ENCODE assay signal across 1 cellular context in genomic region chr3:133633439-133633838, GRCh38.
TF ChIP-seq lines count a peak whose summit lies in the region.

No MANE protein-coding gene starts in this region.

TF ChIP-seq in HepG2, 621 proteins besides CTCF, POLR2A, EP300 and RAD21 (continues in another document):
- no peak for TF ChIP-seq JARID2 (CRISPR knock-in tag; IDR thresholded peaks at IDR 0.05; ENCODE audit: insufficient replicate concordance)
- TF ChIP-seq SP5 (CRISPR knock-in tag; IDR thresholded peaks at IDR 0.05; ENCODE audit: borderline replicate concordance, low read depth), result no peak
- TF ChIP-seq ZKSCAN8 (CRISPR knock-in tag; IDR thresholded peaks at IDR 0.05; ENCODE audit: borderline replicate concordance), result no peak
- TF ChIP-seq SOX5 (CRISPR knock-in tag; IDR thresholded peaks at IDR 0.05; ENCODE audit: borderline replicate concordance), result 0 out of 2 replicates have a peak, but pooled peaks have one; percentile 11
- no peak for TF ChIP-seq ARID4A (CRISPR knock-in tag; IDR thresholded peaks at IDR 0.05; ENCODE audit: borderline replicate concordance)
- TF ChIP-seq ZNF235 (CRISPR knock-in tag; IDR thresholded peaks at IDR 0.05; ENCODE audit: borderline replicate concordance), result no peak
- TF ChIP-seq ZBTB37 (CRISPR knock-in tag; IDR thresholded peaks at IDR 0.05), result no peak
- TF ChIP-seq HES4 (CRISPR knock-in tag; IDR thresholded peaks at IDR 0.05; ENCODE audit: borderline replicate concordance), result no peak
- no peak for TF ChIP-seq ZNF20 (CRISPR knock-in tag; IDR thresholded peaks at IDR 0.05)
- no peak for TF ChIP-seq TIGD3 (CRISPR knock-in tag; IDR thresholded peaks at IDR 0.05; ENCODE audit: borderline replicate concordance)
- no peak for TF ChIP-seq FOXP4 (CRISPR knock-in tag; IDR thresholded peaks at IDR 0.05)
- TF ChIP-seq HOXA9 (CRISPR knock-in tag; IDR thresholded peaks at IDR 0.05; ENCODE audit: borderline replicate concordance), result no peak
- no peak for TF ChIP-seq TFDP1 (CRISPR knock-in tag; IDR thresholded peaks at IDR 0.05; ENCODE audit: borderline replicate concordance)
- peak; percentile 63; the same call in 1 of the 2 replicates for TF ChIP-seq ZMYM2 (CRISPR knock-in tag; IDR thresholded peaks at IDR 0.05)
- peak; percentile 56 for TF ChIP-seq TEAD3 (CRISPR knock-in tag; optimal IDR thresholded peaks at IDR 0.05; ENCODE audit: borderline replicate concordance)
- TF ChIP-seq NFIC (IDR thresholded peaks at IDR 0.05; ENCODE audit: low read length), result no peak
- TF ChIP-seq DDIT3 (CRISPR knock-in tag; IDR thresholded peaks at IDR 0.05), result no peak
- TF ChIP-seq SETDB1 (CRISPR knock-in tag; IDR thresholded peaks at IDR 0.05; ENCODE audit: borderline replicate concordance), result no peak
- no peak for TF ChIP-seq ZNF615 (CRISPR knock-in tag; IDR thresholded peaks at IDR 0.05; ENCODE audit: borderline replicate concordance)
- TF ChIP-seq ZMYM4 (CRISPR knock-in tag; IDR thresholded peaks at IDR 0.05), result 0 out of 2 replicates have a peak, but pooled peaks have one; percentile 23
- TF ChIP-seq ZMYM3 (CRISPR knock-in tag; IDR thresholded peaks at IDR 0.05), result peak; percentile 86
- no peak for TF ChIP-seq ZNF501 (CRISPR knock-in tag; IDR thresholded peaks at IDR 0.05)
- no peak; the same call in 1 of the 2 replicates for TF ChIP-seq CREM (IDR thresholded peaks at IDR 0.05)
- no peak for TF ChIP-seq CREM (CRISPR knock-in tag; IDR thresholded peaks at IDR 0.05)
- TF ChIP-seq RBM22 (optimal IDR thresholded peaks at IDR 0.05; ENCODE audit: low read length), result no peak
- TF ChIP-seq ZNF646 (CRISPR knock-in tag; IDR thresholded peaks at IDR 0.05), result no peak
- TF ChIP-seq LBX2 (CRISPR knock-in tag; IDR thresholded peaks at IDR 0.05; ENCODE audit: borderline replicate concordance), result no peak
- no peak for TF ChIP-seq HIVEP1 (CRISPR knock-in tag; IDR thresholded peaks at IDR 0.05)
- no peak for TF ChIP-seq MAX (IDR thresholded peaks at IDR 0.05)
- TF ChIP-seq MXD1 (CRISPR knock-in tag; IDR thresholded peaks at IDR 0.05), result no peak
- no peak for TF ChIP-seq CENPX (CRISPR knock-in tag; IDR thresholded peaks at IDR 0.05)
- no peak for TF ChIP-seq TRIM24 (CRISPR knock-in tag; IDR thresholded peaks at IDR 0.05)
- TF ChIP-seq NFAT5 (CRISPR knock-in tag; IDR thresholded peaks at IDR 0.05), result no peak
